In genomic region chr7:149856-150636, GRCh38 we compare ENCODE assay signal across 8 cellular contexts. TPM values are rescaled to one million over a fixed set of nuclear protein-coding genes. Genes with fewer than 3 reads are reported as not detected.
DNase-seq lines count a peak whose midpoint lies in the region; ATAC-seq and TF ChIP-seq lines count a peak whose summit lies in the region.

No MANE protein-coding gene starts in this region.

- peak overlapping the region; percentile 98 for H3K27ac Mint-ChIP-seq in activated T-helper 17 cell treated with anti-CD3 and anti-CD28 coated beads, Interleukin-2, amount 50 U/mL, for 72 hours

- POLR2A ChIA-PET in A673 (lab: Charles Lee; ENCODE audit: low non-redundant PET), result no interaction called here

- H3K36me3 ChIP-seq in A673 (ENCODE audit: insufficient read depth, low read length, poor library complexity, severe bottlenecking) (no peaks in the 10 kb centered on the region), heart left ventricle (no peaks in the 10 kb centered on the region)

- peaks cover 10% of the 10 kb centered on the region for H3K36me3 Mint-ChIP-seq in activated T-helper 17 cell treated with anti-CD3 and anti-CD28 coated beads, Interleukin-2, amount 50 U/mL, for 72 hours (ENCODE audit: low read depth)

- H3K4me1 Mint-ChIP-seq in activated T-helper 17 cell treated with anti-CD3 and anti-CD28 coated beads, Interleukin-2, amount 50 U/mL, for 72 hours, result no peaks in the 10 kb centered on the region

- peaks cover 8% of the 10 kb centered on the region for H3K4me1 ChIP-seq in A673 (ENCODE audit: insufficient read depth, low read length, poor library complexity, severe bottlenecking)
- peaks cover 0 to 23% (median 14%) of the 10 kb centered on the region in 12 donors for H3K4me1 ChIP-seq in heart left ventricle

- TF ChIP-seq POLR2A in heart left ventricle (IDR thresholded peaks at IDR 0.05), result no peak

- H3K27ac ChIP-seq in A673 (ENCODE audit: low read depth, low read length, poor library complexity, severe bottlenecking) (peak overlapping the region; percentile 82), heart left ventricle (peak overlapping the region; percentile 86 to 99 (median 94))

- no TSS peak for BruUV-seq in A673 (replicated peaks; lab: Mats Ljungman, UMichigan)

- H3K27me3 ChIP-seq in A673 (replicated peaks; ENCODE audit: insufficient read depth, low read depth, low read length, poor library complexity) (no peaks in the 10 kb centered on the region), heart left ventricle (no peaks in the 10 kb centered on the region)

- DNase-seq in A673 (ENCODE audit: low spot score), result no peak
- peak; percentile 40 for DNase-seq in NCI-H1105 (lab: John Stamatoyannopoulos, UW)
- DNase-seq in heart left ventricle, result peak; percentile 51 to 81 (median 58)
- no peak for DNase-seq in retinal pigment epithelial cell (ENCODE audit: low read depth)
- DNase-seq in NCI-H2107 treated with DMSO at 0.1 percent for 48 hours (lab: John Stamatoyannopoulos, UW; ENCODE audit: unreplicated experiment), result no peak
- DNase-seq in OCI-M2 (lab: John Stamatoyannopoulos, UW; ENCODE audit: unreplicated experiment), result no peak

- TF ChIP-seq CTCF in A673 (conservative IDR thresholded peaks at IDR 0.05; ENCODE audit: low read depth, low read length) (no peak), heart left ventricle (IDR thresholded peaks at IDR 0.05) (no peak), retinal pigment epithelial cell (conservative IDR thresholded peaks at IDR 0.05; ENCODE audit: low read depth, low read length) (no peak)

- peak overlapping the region; percentile 89 for H3K4me3 Mint-ChIP-seq in activated T-helper 17 cell treated with anti-CD3 and anti-CD28 coated beads, Interleukin-2, amount 50 U/mL, for 72 hours

- WGBS in heart left ventricle, 4 donors, result 43 to 58% (median 48%) methylated on average over 35 to 37 of the region's 37 CpGs

- CTCF ChIA-PET in A673 (lab: Charles Lee), result no interaction called here

- H3K4me3 ChIP-seq in A673 (ENCODE audit: low read depth, low read length, poor library complexity, severe bottlenecking) (peak overlapping the region; percentile 49), heart left ventricle (peak overlapping the region; percentile 37 to 76 (median 60)), retinal pigment epithelial cell (ENCODE audit: low read length) (peak overlapping the region; percentile 39)

- H3K9me3 ChIP-seq in A673 (ENCODE audit: low read depth, low read length, poor library complexity, severe bottlenecking) (no peaks in the 10 kb centered on the region), heart left ventricle (no peaks in the 10 kb centered on the region)

- no peaks in the 10 kb centered on the region for H3K27me3 Mint-ChIP-seq in activated T-helper 17 cell treated with anti-CD3 and anti-CD28 coated beads, Interleukin-2, amount 50 U/mL, for 72 hours

- peak; percentile 17 for ATAC-seq in GM21381 (IDR thresholded peaks at IDR 0.05; ENCODE audit: unreplicated experiment)
- peak; percentile 17 for ATAC-seq in activated T-helper 17 cell treated with anti-CD3 and anti-CD28 coated beads, Interleukin-2, amount 50 U/mL, for 72 hours (replicated peaks)
- ATAC-seq in heart left ventricle, result peak in 3 of 4 donors; percentile 3 to 24 (median 10)

- intact Hi-C loops in A673 (cut with micrococcal nuclease; ENCODE audit: unreplicated experiment) (no loop called here), heart left ventricle (cut with DNase I) (loop anchor here (1.0 to 5.0 kb wide), 4 partner anchors 37 to 42 kb away; partner anchors contain the start of gene FAM20C (in 7 of the 10))

- H3K9me3 Mint-ChIP-seq in activated T-helper 17 cell treated with anti-CD3 and anti-CD28 coated beads, Interleukin-2, amount 50 U/mL, for 72 hours, result no peaks in the 10 kb centered on the region

RNA-seq across cellular contexts. Expression of gene FAM20C, which starts 42.3 kb away (rescaled TPM):
- total RNA-seq in A673 (2021), result 35.8 and 36.3 TPM in 2 replicates
- total RNA-seq in activated T-helper 17 cell treated with anti-CD3 and anti-CD28 coated beads, Interleukin-2, amount 50 U/mL, for 72 hours, result under 1 TPM; 0.08 to 0.19 TPM
- 10 to 100 TPM; 16.7 to 52.0 (median 21.0) TPM for total RNA-seq in heart left ventricle
- 10 to 100 TPM; 11.1 to 21.0 TPM for polyA plus RNA-seq in heart left ventricle

Comparison
In these comparisons a context has a peak if more than half of its experiments do, and no peak if none do; other contexts are left out.
1. DNase-seq: peak in NCI-H1105 (single experiment) and heart left ventricle (5 of 5); none in A673 (single experiment), retinal pigment epithelial cell (single experiment), NCI-H2107 treated with DMSO at 0.1 percent for 48 hours (single experiment) and OCI-M2 (single experiment).
2. RNA of gene FAM20C, which starts 42.3 kb away (total RNA-seq): 35.8 to 36.3 TPM in A673 and 16.7 to 52.0 TPM in heart left ventricle; 0.08 to 0.19 TPM in activated T-helper 17 cell treated with anti-CD3 and anti-CD28 coated beads, Interleukin-2, amount 50 U/mL, for 72 hours; every median in the first group is over 10 times any median in the second.
3. Peak in every context shown above with its lines, with median percentiles within 50 percentile points of each other: H3K4me3 ChIP-seq and ATAC-seq.